8 cellular contexts compared by ENCODE assay signal in the genomic region with DNA sequence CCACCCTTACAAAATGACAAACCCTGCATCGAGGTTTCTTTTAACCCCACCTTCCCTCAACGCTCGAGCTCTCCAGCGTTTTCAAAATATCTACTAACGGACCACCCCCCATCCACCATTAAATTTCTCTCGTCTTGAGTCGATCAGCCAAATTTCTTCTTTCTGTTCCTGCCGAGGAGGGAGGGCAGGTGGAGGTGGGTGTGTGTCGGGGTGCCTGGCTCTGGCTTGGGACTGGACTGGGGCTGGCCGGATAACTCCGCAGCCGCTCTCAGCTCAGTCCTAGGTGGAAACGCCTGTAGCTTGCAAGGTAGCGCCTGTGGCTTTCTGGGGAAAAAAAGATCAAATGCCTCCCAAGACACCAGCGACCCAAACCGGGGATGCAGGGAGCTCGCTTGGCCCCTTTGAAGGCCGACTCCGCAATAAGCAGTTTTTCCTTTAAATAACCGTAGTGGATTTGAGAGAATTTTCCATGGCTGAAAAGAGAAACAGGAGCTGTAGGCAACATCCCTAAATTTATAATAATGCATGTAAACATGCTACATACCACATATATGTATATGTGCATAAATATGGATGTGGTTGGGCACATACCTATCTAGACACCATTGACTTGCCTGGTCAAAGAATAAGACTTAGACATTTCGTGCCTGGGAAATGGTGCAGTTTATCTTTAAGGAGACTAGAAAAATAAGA. TPM values are rescaled to one million over a fixed set of nuclear protein-coding genes. Genes with fewer than 3 reads are reported as not detected.
A peak's percentile ranks its signal among the peaks of the same experiment; 100 is the strongest.
DNase-seq lines count a peak whose midpoint lies in the region; ATAC-seq and TF ChIP-seq lines count a peak whose summit lies in the region.

No MANE protein-coding gene starts in this region.

- ATAC-seq in left lung: no peak

- no peaks in the 10 kb centered on the region for H3K36me3 Mint-ChIP-seq in type B pancreatic cell

- intact Hi-C loops in left lung (cut with DNase I): no loop called here

- H3K4me3 ChIP-seq in KMS-11 (IDR thresholded peaks at IDR 0.05; ENCODE audit: insufficient read depth, low read depth, low read length) (no peak overlapping the region), left lung (peak overlapping the region; percentile 15 to 39)

- H3K36me3 ChIP-seq in KMS-11 (ENCODE audit: insufficient read depth) (no peaks in the 10 kb centered on the region), left lung (no peaks in the 10 kb centered on the region)

- peak overlapping the region; percentile 81 for H2AFZ ChIP-seq in KMS-11 (ENCODE audit: low read depth)

- no peaks in the 10 kb centered on the region for H3K4me1 Mint-ChIP-seq in type B pancreatic cell (ENCODE audit: unreplicated experiment)

- no peak overlapping the region for H3K27ac ChIP-seq in KMS-11
- H3K27ac ChIP-seq in angular gyrus (ENCODE audit: low read depth, low read length): peak overlapping the region; percentile 70
- no peak overlapping the region for H3K27ac ChIP-seq in left lung

- H3K4me2 ChIP-seq in KMS-11: peak overlapping the region; percentile 82

- H3K4me3 Mint-ChIP-seq in type B pancreatic cell: peak overlapping the region; percentile 88

- DNase-seq in COR-L47 (lab: John Stamatoyannopoulos, UW) (peak; percentile 24), left lung (peak in 1 of 2 donors; percentile 36), type B pancreatic cell (ENCODE audit: extremely low spot score, unreplicated experiment) (no peak), GM19238 (ENCODE audit: insufficient read length, low spot score) (no peak), HPDE6-E6E7 (ENCODE audit: extremely low spot score) (no peak), KG1 (lab: John Stamatoyannopoulos, UW) (no peak)

- H3K27ac Mint-ChIP-seq in type B pancreatic cell: peak overlapping the region; percentile 51

- TF ChIP-seq CTCF in KMS-11 (conservative IDR thresholded peaks at IDR 0.05; ENCODE audit: low read depth, low read length) (no peak), left lung (IDR thresholded peaks at IDR 0.05) (no peak), type B pancreatic cell (conservative IDR thresholded peaks at IDR 0.05) (no peak)

- H3K9ac ChIP-seq in KMS-11: peak overlapping the region; percentile 23; the same call in 1 of the 2 replicates

- no peaks in the 10 kb centered on the region for H4K20me1 ChIP-seq in KMS-11 (ENCODE audit: insufficient read depth)

- H3K9me3 ChIP-seq in left lung: no peaks in the 10 kb centered on the region

- H3K4me1 ChIP-seq in KMS-11 (ENCODE audit: low read depth, poor library complexity, severe bottlenecking): peaks cover 10% of the 10 kb centered on the region
- H3K4me1 ChIP-seq in left lung: peaks cover 21 to 30% of the 10 kb centered on the region in 2 donors

- H3K27me3 ChIP-seq in KMS-11 (ENCODE audit: insufficient read depth, low read depth) (no peaks in the 10 kb centered on the region), left lung (peaks cover 58 to 92% of the 10 kb centered on the region in 2 donors)

- peaks cover 47% of the 10 kb centered on the region for H3K27me3 Mint-ChIP-seq in type B pancreatic cell

- H3K9me3 Mint-ChIP-seq in type B pancreatic cell: no peaks in the 10 kb centered on the region

- H3K79me2 ChIP-seq in KMS-11 (ENCODE audit: insufficient read depth, low read depth): no peaks in the 10 kb centered on the region

RNA-seq across cellular contexts. Expression of gene TMEM178B, which starts 1.9 kb away (rescaled TPM):
- total RNA-seq in left lung (under 1 TPM; 0.16 to 0.93 TPM), type B pancreatic cell (ENCODE audit: low replicate concordance) (4.7 and 8.7 TPM in 2 replicates)

RNA-seq across cellular contexts. Expression of gene MRPS33, which starts 57.2 kb away (rescaled TPM):
- total RNA-seq in left lung (10 to 100 TPM; 37.7 to 48.0 TPM), type B pancreatic cell (ENCODE audit: low replicate concordance) (58.1 and 74.6 TPM in 2 replicates)
